Comparison of ENCODE assay signal across 24 cellular contexts in the genomic region with DNA sequence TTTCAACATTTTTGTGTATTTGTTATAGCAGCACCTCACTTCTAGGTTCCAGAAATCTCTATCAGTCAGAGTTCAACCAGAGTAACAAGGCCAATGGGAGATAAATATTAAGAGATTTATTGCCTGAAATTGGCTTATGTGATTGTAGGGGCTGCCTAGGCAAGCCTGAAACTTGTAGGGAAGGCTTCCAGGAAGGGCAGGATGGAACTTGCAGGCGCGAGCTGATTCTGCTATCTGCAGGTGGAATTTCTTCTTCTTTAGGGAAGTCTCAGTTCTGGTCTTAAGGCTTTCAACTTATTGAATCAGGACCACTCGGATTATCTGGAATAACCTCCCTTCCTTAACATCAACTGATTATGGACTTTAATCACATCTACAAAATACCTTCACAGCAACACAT.
"Had no signal": no experiment of that assay in that cellular context is flagged by ENCODE, and none has a peak within 500 bp of the region (broad histone marks: within the 10 kb centered on the region; RNA-seq: fewer than 3 reads in every experiment).

No MANE protein-coding gene starts in this region.

- H3K27me3 ChIP-seq: colonic mucosa had no signal

- H3K9me3 ChIP-seq: colonic mucosa, lower lobe of right lung, mucosa of descending colon had no signal

- DNase-seq: colonic mucosa; cortex of kidney; effector CD8-positive, alpha-beta T cell; effector memory CD8-positive, alpha-beta T cell; endodermal cell; foreskin melanocyte; gastrocnemius medialis; glutamatergic neuron; head of caudate nucleus; heart right ventricle; hippocampal formation; kidney; kidney glomerular epithelial cell; left colon; left lung; left ventricle myocardium superior; lower lobe of right lung; mesenchymal stem cell; mucosa of descending colon; naive B cell; naive thymus-derived CD8-positive, alpha-beta T cell had no signal

- H3K4me3 ChIP-seq: colonic mucosa, esophagus muscularis mucosa, gastrocnemius medialis, heart right ventricle, left lung, lower lobe of right lung, mucosa of descending colon had no signal

- FAIRE-seq: endometrium, islet of Langerhans, kidney had no signal

- H3K27ac ChIP-seq: colonic mucosa, esophagus muscularis mucosa, gastrocnemius medialis, heart right ventricle, left lung, lower lobe of right lung had no signal

- H3K36me3 ChIP-seq: colonic mucosa, esophagus muscularis mucosa, gastrocnemius medialis, heart right ventricle, left lung, lower lobe of right lung had no signal

- H3K4me1 ChIP-seq: colonic mucosa, esophagus muscularis mucosa, gastrocnemius medialis, heart right ventricle, left lung, lower lobe of right lung had no signal

- ATAC-seq: effector memory CD8-positive, alpha-beta T cell; gastrocnemius medialis; heart right ventricle; left colon; left lung; left ventricle myocardium superior; lower lobe of right lung; mucosa of descending colon; naive thymus-derived CD8-positive, alpha-beta T cell had no signal
